1 cellular context compared by ENCODE assay signal in genomic region chr19:51777570-51778460, GRCh38.
A peak's percentile ranks its signal among the peaks of the same experiment; 100 is the strongest.
TF ChIP-seq lines count a peak whose summit lies in the region.

No MANE protein-coding gene starts in this region.

TF ChIP-seq in IMR-90, 13 proteins besides CTCF, POLR2A, EP300 and RAD21:
- no peak for TF ChIP-seq USF2 (IDR thresholded peaks at IDR 0.05; ENCODE audit: low read depth, low read length)
- no peak for TF ChIP-seq CHD1 (IDR thresholded peaks at IDR 0.05; ENCODE audit: low read depth, low read length)
- peak; percentile 66 for TF ChIP-seq SMC3 (IDR thresholded peaks at IDR 0.05; ENCODE audit: low read depth, low read length)
- no peak for TF ChIP-seq MXI1 (IDR thresholded peaks at IDR 0.05; ENCODE audit: borderline replicate concordance, low read depth, low read length)
- no peak for TF ChIP-seq NFE2L2 (IDR thresholded peaks at IDR 0.05; ENCODE audit: low read depth, low read length)
- TF ChIP-seq BHLHE40 (IDR thresholded peaks at IDR 0.05; ENCODE audit: low read depth, low read length): no peak
- no peak for TF ChIP-seq ELK1 (IDR thresholded peaks at IDR 0.05; ENCODE audit: borderline replicate concordance, low read depth, low read length)
- TF ChIP-seq MAZ (IDR thresholded peaks at IDR 0.05; ENCODE audit: borderline replicate concordance, low read depth, low read length): no peak
- peak; percentile 93 for TF ChIP-seq CEBPB (IDR thresholded peaks at IDR 0.05; ENCODE audit: low read depth, low read length)
- no peak for TF ChIP-seq RFX5 (IDR thresholded peaks at IDR 0.05; ENCODE audit: low read depth, low read length)
- TF ChIP-seq FOS (IDR thresholded peaks at IDR 0.05; ENCODE audit: low read depth, low read length): no peak
- no peak for TF ChIP-seq MAFK (IDR thresholded peaks at IDR 0.05; ENCODE audit: low read depth, low read length)
- TF ChIP-seq RCOR1 (IDR thresholded peaks at IDR 0.05; ENCODE audit: insufficient replicate concordance, low read length): no peak
